25 cellular contexts compared by ENCODE assay signal in the genomic region with DNA sequence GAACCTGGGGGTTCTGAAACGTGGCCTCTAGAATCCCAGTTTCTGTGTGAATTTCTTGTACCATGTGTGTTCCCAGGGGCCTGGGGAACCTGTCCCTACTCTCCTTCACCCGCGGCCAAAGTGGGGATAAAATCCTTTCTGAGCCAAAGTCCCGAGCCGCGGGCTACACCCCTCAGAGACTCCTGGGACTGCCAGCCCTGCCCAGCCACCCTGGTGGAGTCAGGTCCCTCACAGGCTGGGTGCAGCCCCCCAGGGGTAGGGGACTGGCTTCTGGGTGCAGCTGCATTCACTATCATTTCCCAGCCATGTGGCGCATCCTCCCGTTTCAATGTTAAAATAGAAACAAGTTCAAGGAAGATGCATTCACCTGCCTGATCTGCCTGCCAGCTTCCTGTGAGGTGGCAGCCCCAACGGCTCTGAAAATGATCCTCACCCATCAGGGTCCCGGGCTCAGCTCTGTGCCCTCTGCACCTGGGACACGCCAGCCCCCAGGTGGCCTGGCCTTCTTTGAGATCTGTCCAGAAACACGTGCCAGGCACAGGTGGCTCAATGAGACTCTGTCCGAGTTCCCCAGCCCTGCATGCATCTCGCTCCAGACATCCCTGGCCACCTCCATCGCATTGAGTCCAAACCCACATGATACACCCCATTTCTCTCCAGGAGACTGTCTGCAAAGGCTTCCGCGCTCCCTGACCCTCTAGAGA.
"Had no signal": no experiment of that assay in that cellular context is flagged by ENCODE, and none has a peak within 500 bp of the region (broad histone marks: within the 10 kb centered on the region; RNA-seq: fewer than 3 reads in every experiment).

No MANE protein-coding gene starts in this region.

- H3K9ac ChIP-seq: SK-N-SH had no signal

- H3K27me3 Mint-ChIP-seq: activated CD4-positive, alpha-beta memory T cell treated with anti-CD3 and anti-CD28 coated beads, Interleukin-2, amount 10 ng/mL, durations not matched to agents 7 days and 5 days had no signal

- H3K4me3 ChIP-seq: breast epithelium, MG63, SJCRH30 had no signal

- H3K36me3 Mint-ChIP-seq: activated naive CD4-positive, alpha-beta T cell treated with anti-CD3 and anti-CD28 coated beads, Interleukin-2, amount 10 ng/mL, durations not matched to agents 7 days and 5 days; activated naive CD8-positive, alpha-beta T cell treated with anti-CD3 and anti-CD28 coated beads for 36 hours had no signal

- H3K4me1 ChIP-seq: breast epithelium, SJCRH30 had no signal

- H3K9me3 Mint-ChIP-seq: activated CD4-positive, alpha-beta memory T cell treated with anti-CD3 and anti-CD28 coated beads, Interleukin-2, amount 10 ng/mL, durations not matched to agents 7 days and 5 days; activated naive CD8-positive, alpha-beta T cell treated with anti-CD3 and anti-CD28 coated beads for 36 hours; activated T-helper 17 cell treated with anti-CD3 and anti-CD28 coated beads, Interleukin-2, amount 50 U/mL, for 72 hours had no signal

- H3K27ac Mint-ChIP-seq: activated CD4-positive, alpha-beta memory T cell treated with anti-CD3 and anti-CD28 coated beads, Interleukin-2, amount 10 ng/mL, durations not matched to agents 7 days and 5 days; activated CD4-positive, alpha-beta T cell treated with anti-CD3 and anti-CD28 coated beads for 36 hours; activated naive CD4-positive, alpha-beta T cell treated with anti-CD3 and anti-CD28 coated beads, Interleukin-2, amount 10 ng/mL, durations not matched to agents 7 days and 5 days; activated naive CD8-positive, alpha-beta T cell treated with anti-CD3 and anti-CD28 coated beads for 36 hours; activated T-helper 17 cell treated with anti-CD3 and anti-CD28 coated beads, Interleukin-2, amount 50 U/mL, for 72 hours had no signal

- H3K4me2 ChIP-seq: SK-N-SH had no signal

- DNase-seq: activated CD4-positive, alpha-beta memory T cell treated with anti-CD3 and anti-CD28 coated beads, Interleukin-2, amount 10 ng/mL, durations not matched to agents 7 days and 5 days; activated CD4-positive, alpha-beta T cell treated with anti-CD3 and anti-CD28 coated beads for 36 hours; activated CD4-positive, alpha-beta T cell treated with anti-CD3 and anti-CD28 coated beads, Interleukin-2, amount 50 U/mL, for 1 hour; activated gamma-delta T cell; activated naive CD4-positive, alpha-beta T cell treated with anti-CD3 and anti-CD28 coated beads, Interleukin-2, amount 10 ng/mL, durations not matched to agents 7 days and 5 days; activated naive CD8-positive, alpha-beta T cell treated with anti-CD3 and anti-CD28 coated beads for 36 hours; activated T-cell treated with anti-CD3 and anti-CD28 coated beads for 4 hours; activated T-cell treated with anti-CD3 and anti-CD28 coated beads, Interleukin-2, amount 50 U/mL, for 48 hours; caudate nucleus; MG63; NCI-H1105; NCI-H1436; NCI-H1694 treated with DMSO at 0.1 percent for 48 hours; NCI-H2029 treated with DMSO at 0.1 percent for 48 hours; NCI-H345; NCI-H510A; NCI-H526 treated with DMSO at 0.1 percent for 48 hours; NCI-H82; Right ventricle myocardium superior; SJCRH30; SK-N-SH; T-helper 1 cell had no signal

- ATAC-seq: activated CD4-positive, alpha-beta T cell treated with anti-CD3 and anti-CD28 coated beads for 36 hours; activated T-helper 17 cell treated with anti-CD3 and anti-CD28 coated beads, Interleukin-2, amount 50 U/mL, for 72 hours had no signal

- H3K36me3 ChIP-seq: breast epithelium, MG63, SJCRH30 had no signal

- H3K9me3 ChIP-seq: breast epithelium, MG63, SJCRH30, SK-N-SH had no signal

- H3K27me3 ChIP-seq: breast epithelium, MG63, SJCRH30 had no signal

- H3K4me1 Mint-ChIP-seq: activated CD4-positive, alpha-beta memory T cell treated with anti-CD3 and anti-CD28 coated beads, Interleukin-2, amount 10 ng/mL, durations not matched to agents 7 days and 5 days; activated CD4-positive, alpha-beta T cell treated with anti-CD3 and anti-CD28 coated beads for 36 hours; activated naive CD4-positive, alpha-beta T cell treated with anti-CD3 and anti-CD28 coated beads, Interleukin-2, amount 10 ng/mL, durations not matched to agents 7 days and 5 days; activated naive CD8-positive, alpha-beta T cell treated with anti-CD3 and anti-CD28 coated beads for 36 hours; activated T-helper 17 cell treated with anti-CD3 and anti-CD28 coated beads, Interleukin-2, amount 50 U/mL, for 72 hours had no signal

- H3K4me3 Mint-ChIP-seq: activated CD4-positive, alpha-beta memory T cell treated with anti-CD3 and anti-CD28 coated beads, Interleukin-2, amount 10 ng/mL, durations not matched to agents 7 days and 5 days; activated CD4-positive, alpha-beta T cell treated with anti-CD3 and anti-CD28 coated beads for 36 hours; activated naive CD4-positive, alpha-beta T cell treated with anti-CD3 and anti-CD28 coated beads, Interleukin-2, amount 10 ng/mL, durations not matched to agents 7 days and 5 days; activated naive CD8-positive, alpha-beta T cell treated with anti-CD3 and anti-CD28 coated beads for 36 hours; activated T-helper 17 cell treated with anti-CD3 and anti-CD28 coated beads, Interleukin-2, amount 50 U/mL, for 72 hours had no signal

- H3K27ac ChIP-seq: breast epithelium, SJCRH30, VCaP had no signal
